In the genomic region with DNA sequence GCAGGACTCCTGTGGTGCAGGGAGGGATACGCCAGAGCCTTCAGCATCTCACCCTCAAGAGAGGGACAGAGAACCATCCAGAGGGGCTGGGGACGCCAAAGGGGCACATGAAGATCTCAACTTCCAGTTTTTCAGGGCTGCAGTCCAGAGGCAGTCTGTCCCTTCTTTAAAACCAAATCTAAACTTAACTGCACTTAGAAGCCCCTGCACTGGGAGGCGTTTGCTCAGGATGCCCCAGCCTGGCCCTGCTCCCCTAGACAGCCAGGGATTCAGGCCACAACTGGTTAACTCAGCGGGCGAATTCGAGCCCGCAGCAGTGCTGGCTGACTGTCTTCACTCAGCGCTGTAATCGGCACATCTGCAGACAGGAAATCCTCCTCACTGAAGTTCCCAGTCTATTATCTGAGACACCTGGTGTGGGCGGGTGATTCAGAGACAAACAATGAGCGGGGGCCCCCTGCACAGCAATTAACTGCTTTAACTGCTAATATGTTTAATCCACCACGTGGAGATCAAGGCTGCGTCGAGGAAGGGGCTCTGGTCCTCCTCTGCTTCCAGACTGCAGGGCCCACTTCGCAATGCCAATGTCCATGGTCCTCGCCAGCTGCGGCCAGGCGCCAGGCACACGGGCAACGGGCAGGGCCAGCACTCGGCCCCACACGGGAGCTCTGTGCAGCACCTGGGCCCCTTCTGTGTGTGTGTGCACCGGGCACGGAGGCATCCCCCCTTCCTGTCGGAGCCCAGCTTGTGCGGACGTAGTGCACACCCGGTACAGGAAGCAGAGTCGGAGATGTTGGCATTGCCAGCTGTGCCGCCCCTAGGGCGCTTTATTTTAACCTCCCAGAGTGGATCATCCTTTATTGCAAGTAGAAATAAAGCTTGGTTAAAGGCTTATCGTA, we compare ENCODE assay signal across 1 cellular context.
TF ChIP-seq lines count a peak whose summit lies in the region.

No MANE protein-coding gene starts in this region.

TF ChIP-seq in HEK293, 187 proteins besides CTCF, POLR2A, EP300 and RAD21 (continued from another document):
- TF ChIP-seq, protein P1, sequence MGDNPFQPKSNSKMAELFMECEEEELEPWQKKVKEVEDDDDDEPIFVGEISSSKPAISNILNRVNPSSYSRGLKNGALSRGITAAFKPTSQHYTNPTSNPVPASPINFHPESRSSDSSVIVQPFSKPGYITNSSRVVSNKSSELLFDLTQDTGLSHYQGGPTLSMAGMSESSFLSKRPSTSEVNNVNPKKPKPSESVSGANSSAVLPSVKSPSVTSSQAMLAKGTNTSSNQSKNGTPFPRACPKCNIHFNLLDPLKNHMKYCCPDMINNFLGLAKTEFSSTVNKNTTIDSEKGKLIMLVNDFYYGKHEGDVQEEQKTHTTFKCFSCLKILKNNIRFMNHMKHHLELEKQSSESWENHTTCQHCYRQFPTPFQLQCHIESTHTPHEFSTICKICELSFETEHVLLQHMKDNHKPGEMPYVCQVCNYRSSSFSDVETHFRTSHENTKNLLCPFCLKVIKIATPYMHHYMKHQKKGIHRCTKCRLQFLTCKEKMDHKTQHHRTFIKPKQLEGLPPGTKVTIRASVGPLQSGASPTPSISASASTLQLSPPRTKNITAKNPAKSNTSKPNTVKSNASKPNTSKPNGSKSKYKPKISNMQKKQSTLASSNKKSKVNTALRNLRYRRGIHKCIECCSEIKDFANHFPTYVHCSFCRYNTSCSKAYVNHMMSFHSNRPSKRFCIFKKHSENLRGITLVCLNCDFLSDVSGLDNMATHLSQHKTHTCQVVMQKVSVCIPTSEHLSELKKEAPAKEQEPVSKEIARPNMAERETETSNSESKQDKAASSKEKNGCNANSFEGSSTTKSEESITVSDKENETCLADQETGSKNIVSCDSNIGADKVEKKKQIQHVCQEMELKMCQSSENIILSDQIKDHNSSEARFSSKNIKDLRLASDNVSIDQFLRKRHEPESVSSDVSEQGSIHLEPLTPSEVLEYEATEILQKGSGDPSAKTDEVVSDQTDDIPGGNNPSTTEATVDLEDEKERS (tag by site-specific recombination; IDR thresholded peaks at IDR 0.05): no peak
- TF ChIP-seq SETDB1 (IDR thresholded peaks at IDR 0.05; ENCODE audit: insufficient read length, low read length) (no peak), SP7 (tag by site-specific recombination; IDR thresholded peaks at IDR 0.05) (peak; percentile 84), ZNF521 (tag by site-specific recombination; IDR thresholded peaks at IDR 0.05) (no peak), ZNF747 (tag by site-specific recombination; IDR thresholded peaks at IDR 0.05) (no peak), GLIS1 (tag by site-specific recombination; IDR thresholded peaks at IDR 0.05) (peak; percentile 98), ZIC2 (tag by site-specific recombination; IDR thresholded peaks at IDR 0.05) (peak; percentile 60)
- TF ChIP-seq, protein P2, sequence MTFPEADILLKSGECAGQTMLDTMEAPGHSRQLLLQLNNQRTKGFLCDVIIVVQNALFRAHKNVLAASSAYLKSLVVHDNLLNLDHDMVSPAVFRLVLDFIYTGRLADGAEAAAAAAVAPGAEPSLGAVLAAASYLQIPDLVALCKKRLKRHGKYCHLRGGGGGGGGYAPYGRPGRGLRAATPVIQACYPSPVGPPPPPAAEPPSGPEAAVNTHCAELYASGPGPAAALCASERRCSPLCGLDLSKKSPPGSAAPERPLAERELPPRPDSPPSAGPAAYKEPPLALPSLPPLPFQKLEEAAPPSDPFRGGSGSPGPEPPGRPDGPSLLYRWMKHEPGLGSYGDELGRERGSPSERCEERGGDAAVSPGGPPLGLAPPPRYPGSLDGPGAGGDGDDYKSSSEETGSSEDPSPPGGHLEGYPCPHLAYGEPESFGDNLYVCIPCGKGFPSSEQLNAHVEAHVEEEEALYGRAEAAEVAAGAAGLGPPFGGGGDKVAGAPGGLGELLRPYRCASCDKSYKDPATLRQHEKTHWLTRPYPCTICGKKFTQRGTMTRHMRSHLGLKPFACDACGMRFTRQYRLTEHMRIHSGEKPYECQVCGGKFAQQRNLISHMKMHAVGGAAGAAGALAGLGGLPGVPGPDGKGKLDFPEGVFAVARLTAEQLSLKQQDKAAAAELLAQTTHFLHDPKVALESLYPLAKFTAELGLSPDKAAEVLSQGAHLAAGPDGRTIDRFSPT (tag by site-specific recombination; IDR thresholded peaks at IDR 0.05): peak; percentile 87
